ENCODE assay signal across 8 cellular contexts in the genomic region with DNA sequence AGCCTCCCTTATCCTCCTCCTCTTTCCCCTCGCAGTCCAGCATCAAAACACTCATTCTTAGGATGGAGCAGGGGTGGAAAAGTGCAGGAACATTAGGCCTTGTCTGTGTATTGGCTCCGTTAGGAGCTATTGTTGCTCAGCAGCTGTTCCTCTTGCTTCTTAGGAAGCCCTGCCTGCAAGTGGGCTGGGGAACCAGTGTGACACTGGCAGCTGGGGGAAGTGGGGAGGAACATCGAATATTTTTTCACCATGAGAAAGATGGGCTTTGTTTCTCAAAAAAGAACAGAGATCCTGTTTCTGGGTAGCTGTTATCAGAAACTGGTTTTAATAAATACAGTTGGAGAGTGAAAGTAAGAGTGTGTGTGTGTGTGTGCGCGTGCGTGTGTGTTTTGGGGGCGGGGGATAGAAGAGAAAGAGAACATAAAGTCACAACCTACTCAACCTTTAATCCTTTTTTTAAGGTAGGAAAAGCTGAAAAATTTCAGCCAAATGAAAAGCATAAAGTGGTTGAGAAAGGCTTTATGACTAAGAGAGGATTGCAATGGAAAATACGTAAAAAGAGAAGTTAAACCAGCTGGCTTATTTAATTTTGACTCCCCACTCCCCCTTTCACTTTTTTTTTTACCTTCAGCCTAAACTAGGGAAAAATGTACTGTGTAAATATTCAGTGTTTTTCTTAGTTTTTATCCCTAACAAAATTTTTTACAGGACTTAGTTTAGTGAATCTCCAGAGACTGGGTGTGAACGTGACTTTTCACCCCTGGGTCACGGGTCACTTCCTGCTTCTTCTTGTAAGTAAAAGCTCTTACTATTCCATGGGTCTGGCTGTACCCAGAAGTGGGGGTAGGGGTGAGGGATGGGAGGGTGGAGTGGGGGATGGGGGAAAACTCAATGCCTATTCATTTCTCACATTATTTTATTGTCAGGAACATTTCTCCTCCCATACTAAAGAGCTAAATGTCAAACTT.
A peak's percentile ranks its signal among the peaks of the same experiment; 100 is the strongest.
DNase-seq lines count a peak whose midpoint lies in the region; ATAC-seq and TF ChIP-seq lines count a peak whose summit lies in the region.

No MANE protein-coding gene starts in this region.

- H2AFZ ChIP-seq in SK-N-SH (ENCODE audit: low read depth), result no peak overlapping the region

- TF ChIP-seq RAD21 in SK-N-SH (IDR thresholded peaks at IDR 0.05; ENCODE audit: low read length), result no peak

- TF ChIP-seq EP300 in SK-N-SH (IDR thresholded peaks at IDR 0.05; ENCODE audit: borderline replicate concordance in 1 of 2, low read depth in 1 of 2, low read length in 1 of 2) (no peak), sigmoid colon (IDR thresholded peaks at IDR 0.05) (no peak)

- 71% methylated on average over 10 of the region's 10 CpGs for WGBS in SK-N-SH (ENCODE audit: low lambda C conversion rate)
- WGBS in sigmoid colon, 2 donors, result 30 to 58% methylated on average over 10 of the region's 10 CpGs

- H3K4me3 ChIP-seq in SK-N-SH (ENCODE audit: low read depth in 2 of 2, low read length in 1 of 2) (no peak overlapping the region), sigmoid colon (peak overlapping the region in 1 of 4 donors; percentile 20)

- H3K9me2 ChIP-seq in SK-N-SH, result no peaks in the 10 kb centered on the region

- no peak overlapping the region for H3K4me2 ChIP-seq in SK-N-SH

- TF ChIP-seq CTCF in SK-N-SH (IDR thresholded peaks at IDR 0.05) (no peak), sigmoid colon (IDR thresholded peaks at IDR 0.05) (no peak)

- no peaks in the 10 kb centered on the region for H3F3A ChIP-seq in SK-N-SH (replicated peaks; ENCODE audit: insufficient read depth)

- POLR2A ChIA-PET in SK-N-SH (lab: Yijun Ruan, JAX), result no interaction called here

- no peaks in the 10 kb centered on the region for H3K9me3 ChIP-seq in SK-N-SH
- no peaks in the 10 kb centered on the region for H3K9me3 ChIP-seq in sigmoid colon

- CTCF ChIA-PET in SK-N-SH (lab: Yijun Ruan, JAX), result interaction anchor here (1.0 to 1.6 kb wide), 3 partner anchors 17 to 1150 kb away, joined by 3 to 4 read pairs (median 4); no protein-coding TSS in a partner anchor

- no peaks in the 10 kb centered on the region for H3K79me2 ChIP-seq in SK-N-SH (ENCODE audit: insufficient read depth)

- no peak overlapping the region for H3K27ac ChIP-seq in SK-N-SH (ENCODE audit: low read depth in 2 of 2, low read length in 1 of 2)
- peak overlapping the region; percentile 71 to 81 (median 78) for H3K27ac ChIP-seq in sigmoid colon

- TF ChIP-seq POLR2A in sigmoid colon (IDR thresholded peaks at IDR 0.05), result no peak

- H3K27me3 ChIP-seq in SK-N-SH (ENCODE audit: insufficient read depth), result no peaks in the 10 kb centered on the region; the same call in 1 of the 2 replicates
- no peaks in the 10 kb centered on the region for H3K27me3 ChIP-seq in sigmoid colon

- H3K36me3 ChIP-seq in SK-N-SH (replicated peaks in 1 of 2; ENCODE audit: control insufficient read depth in 1 of 2, insufficient read depth in 2 of 2, low read length in 1 of 2) (no peaks in the 10 kb centered on the region), sigmoid colon (no peaks in the 10 kb centered on the region)

- DNase-seq in SK-N-SH (peak; percentile 3), NCI-H2227 (lab: John Stamatoyannopoulos, UW; ENCODE audit: unreplicated experiment) (peak; percentile 43), left cardiac atrium (peak; percentile 67), sigmoid colon (peak; percentile 89), T1000 (lab: John Stamatoyannopoulos, UW) (no peak), NCI-H128 (lab: John Stamatoyannopoulos, UW; ENCODE audit: unreplicated experiment) (no peak)
- peak; percentile 67 for DNase-seq in activated naive CD4-positive, alpha-beta T cell treated with Interleukin-2 at 50 U/mL for 16 hours

- intact Hi-C loops in left cardiac atrium (cut with DNase I), result loop anchor here (5.0 to 10.0 kb wide), 2 partner anchors 62 to 69 kb away; no protein-coding TSS in a partner anchor
- intact Hi-C loops in sigmoid colon (cut with DNase I), result loop anchor here (10.0 kb wide), 1 partner anchor 361 kb away; the partner anchor contains the start of gene BTG1

- H3K4me1 ChIP-seq in SK-N-SH (ENCODE audit: control insufficient read depth in 1 of 2, insufficient read depth in 2 of 2, low read depth in 1 of 2, low read length in 1 of 2) (no peaks in the 10 kb centered on the region; a peak in 1 of 4 replicates), sigmoid colon (peaks cover 0 to 49% (median 42%) of the 10 kb centered on the region in 4 donors)

- ATAC-seq in SK-N-SH treated with all-trans-retinoic acid at 6 μM for 48 hours, result no peak
- peak; percentile 54 to 76 for ATAC-seq in left cardiac atrium

- no peaks in the 10 kb centered on the region for H4K20me1 ChIP-seq in SK-N-SH (ENCODE audit: insufficient read depth)

- H3K9ac ChIP-seq in SK-N-SH, result no peak overlapping the region

TF ChIP-seq in SK-N-SH, 30 proteins besides CTCF, POLR2A, EP300 and RAD21:
- TF ChIP-seq RFX5 (IDR thresholded peaks at IDR 0.05; ENCODE audit: low read length), result no peak
- no peak for TF ChIP-seq TAF1 (IDR thresholded peaks at IDR 0.05; ENCODE audit: borderline replicate concordance, low read depth, low read length)
- TF ChIP-seq FOSL2 (IDR thresholded peaks at IDR 0.05; ENCODE audit: borderline replicate concordance, low read depth), result no peak
- no peak for TF ChIP-seq GATA2 (CRISPR knock-in tag; IDR thresholded peaks at IDR 0.05)
- TF ChIP-seq, protein P1, sequence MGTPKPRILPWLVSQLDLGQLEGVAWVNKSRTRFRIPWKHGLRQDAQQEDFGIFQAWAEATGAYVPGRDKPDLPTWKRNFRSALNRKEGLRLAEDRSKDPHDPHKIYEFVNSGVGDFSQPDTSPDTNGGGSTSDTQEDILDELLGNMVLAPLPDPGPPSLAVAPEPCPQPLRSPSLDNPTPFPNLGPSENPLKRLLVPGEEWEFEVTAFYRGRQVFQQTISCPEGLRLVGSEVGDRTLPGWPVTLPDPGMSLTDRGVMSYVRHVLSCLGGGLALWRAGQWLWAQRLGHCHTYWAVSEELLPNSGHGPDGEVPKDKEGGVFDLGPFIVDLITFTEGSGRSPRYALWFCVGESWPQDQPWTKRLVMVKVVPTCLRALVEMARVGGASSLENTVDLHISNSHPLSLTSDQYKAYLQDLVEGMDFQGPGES (IDR thresholded peaks at IDR 0.05; ENCODE audit: low read depth, low read length), result no peak
- TF ChIP-seq NRF1 (IDR thresholded peaks at IDR 0.05; ENCODE audit: low read depth, low read length), result no peak
- TF ChIP-seq TEAD4 (IDR thresholded peaks at IDR 0.05; ENCODE audit: borderline replicate concordance, insufficient read depth), result no peak
- TF ChIP-seq, protein P2, sequence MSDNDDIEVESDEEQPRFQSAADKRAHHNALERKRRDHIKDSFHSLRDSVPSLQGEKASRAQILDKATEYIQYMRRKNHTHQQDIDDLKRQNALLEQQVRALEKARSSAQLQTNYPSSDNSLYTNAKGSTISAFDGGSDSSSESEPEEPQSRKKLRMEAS (IDR thresholded peaks at IDR 0.05; ENCODE audit: low read depth), result no peak
- no peak for TF ChIP-seq ELF1 (IDR thresholded peaks at IDR 0.05)

TF ChIP-seq in SK-N-SH treated with all-trans-retinoic acid at 6 μM for 48 hours, 23 proteins besides CTCF, POLR2A, EP300 and RAD21:
- no peak for TF ChIP-seq ISL1 (CRISPR knock-in tag; IDR thresholded peaks at IDR 0.05)
- TF ChIP-seq SNAI2 (CRISPR knock-in tag; IDR thresholded peaks at IDR 0.05), result no peak

Comparison
In these comparisons a context has a peak if more than half of its experiments do, and no peak if none do; other contexts are left out.
1. DNase-seq: peak in SK-N-SH (single experiment), NCI-H2227 (single experiment), activated naive CD4-positive, alpha-beta T cell treated with Interleukin-2 at 50 U/mL for 16 hours (single experiment), left cardiac atrium (single experiment) and sigmoid colon (single experiment); none in T1000 (single experiment) and NCI-H128 (single experiment).
2. H3K27ac ChIP-seq: peak in sigmoid colon (4 of 4); none in SK-N-SH (0 of 2).